Comparison of ENCODE assay signal across 8 cellular contexts in the genomic region with DNA sequence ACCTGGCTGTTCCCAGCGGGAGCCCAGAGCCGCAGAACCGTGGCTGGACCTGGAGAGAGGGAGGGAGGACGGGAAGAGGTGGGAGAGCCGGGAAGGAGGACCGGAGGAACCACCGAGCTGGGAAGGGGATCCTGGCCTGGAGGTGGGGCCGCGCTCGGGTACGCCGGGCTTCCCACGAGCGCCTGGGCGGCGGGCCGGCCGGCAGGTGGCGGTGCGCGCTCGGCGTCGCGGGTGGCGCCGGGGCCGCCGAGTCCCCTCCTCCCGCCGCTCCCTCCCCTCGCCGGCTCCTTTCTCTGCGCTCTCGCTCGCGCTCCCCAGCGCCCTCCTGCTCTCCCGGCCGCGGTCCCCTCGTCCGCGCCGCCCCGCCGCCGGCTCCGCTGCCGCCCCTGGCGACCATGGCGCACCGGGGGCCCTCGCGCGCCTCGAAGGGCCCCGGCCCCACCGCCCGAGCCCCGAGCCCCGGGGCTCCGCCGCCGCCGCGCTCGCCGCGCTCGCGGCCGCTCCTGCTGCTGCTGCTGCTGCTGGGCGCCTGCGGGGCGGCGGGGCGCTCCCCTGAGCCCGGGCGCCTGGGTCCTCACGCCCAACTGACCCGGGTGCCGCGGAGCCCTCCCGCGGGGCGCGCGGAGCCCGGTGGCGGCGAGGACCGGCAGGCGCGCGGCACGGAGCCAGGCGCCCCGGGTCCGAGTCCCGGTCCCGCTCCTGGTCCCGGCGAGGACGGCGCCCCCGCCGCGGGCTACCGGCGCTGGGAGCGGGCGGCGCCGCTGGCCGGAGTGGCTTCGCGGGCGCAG. TPM values are rescaled to one million over a fixed set of nuclear protein-coding genes. Genes with fewer than 3 reads are reported as not detected.
A peak's percentile ranks its signal among the peaks of the same experiment; 100 is the strongest.
DNase-seq lines count a peak whose midpoint lies in the region; ATAC-seq and TF ChIP-seq lines count a peak whose summit lies in the region.

SORCS2 (plus strand) TSS at position 287 of the 788 bp plus-strand sequence.

- no peaks in the 10 kb centered on the region for H3K9me3 ChIP-seq in WERI-Rb-1 (ENCODE audit: severe bottlenecking)

- H3K27ac ChIP-seq in WERI-Rb-1: peak within 1 kb of the TSS; percentile 92

- H3K36me3 ChIP-seq in WERI-Rb-1: peaks cover 22% of the 10 kb centered on the region

- H3K27me3 ChIP-seq in WERI-Rb-1 (ENCODE audit: insufficient read depth, low read depth, severe bottlenecking): no peaks in the 10 kb centered on the region

- peak; percentile 87 for ATAC-seq in left colon
- ATAC-seq in HG03439 (IDR thresholded peaks at IDR 0.05; ENCODE audit: unreplicated experiment): no peak

- peak; percentile 81 for TF ChIP-seq CTCF in WERI-Rb-1 (IDR thresholded peaks at IDR 0.05; ENCODE audit: low read depth, low read length)

- DNase-seq in NCI-H510A treated with DMSO at 0.1 percent for 48 hours (lab: John Stamatoyannopoulos, UW) (peak; percentile 37), NCI-H510A (lab: John Stamatoyannopoulos, UW) (no peak), LHCN-M2 (ENCODE audit: low read depth) (peak; percentile 37), WERI-Rb-1 (peak; percentile 81), cerebellum (ENCODE audit: low spot score) (peak; percentile 82), left colon (peak in 1 of 2 donors; percentile 60)
- DNase-seq in stimulated activated CD4-positive, alpha-beta T cell treated with anti-CD3 and anti-CD28 coated beads, Interleukin-15, amount 100 ng/mL, for 24 hours: peak; percentile 72

- intact Hi-C loops in left colon (cut with DNase I, micrococcal nuclease): loop anchor here in 1 of 2 donors (5.0 to 10.0 kb wide), 2 partner anchors 105 to 522 kb away; no protein-coding TSS in a partner anchor

- peak within 1 kb of the TSS; percentile 92 for H3K4me3 ChIP-seq in WERI-Rb-1 (ENCODE audit: low read depth, low read length)

RNA-seq across cellular contexts. Expression of gene SORCS2, which starts in this region (rescaled TPM):
- total RNA-seq in LHCN-M2 (2014; rRNA removed): 0.52 and 0.90 TPM in 2 replicates
- 1.7 TPM for polyA plus RNA-seq in LHCN-M2 (2012)
- 9.3 TPM for total RNA-seq in cerebellum
- under 1 TPM; 0.21 to 0.92 TPM for total RNA-seq in left colon

Comparison
In these comparisons a context has a peak if more than half of its experiments do, and no peak if none do; other contexts are left out.
1. Peak in ATAC-seq in left colon; RNA of the gene not detected or under 1 TPM.